In genomic region chr3:47163990-47164848, GRCh38 we compare ENCODE assay signal across 1 cellular context.
TF ChIP-seq lines count a peak whose summit lies in the region.

Gene SETD2, minus strand, starts transcription at chr3:47164113. Its CDS starts 189 bp downstream, at chr3:47163924.

TF ChIP-seq in HepG2, 621 proteins besides CTCF, POLR2A, EP300 and RAD21 (continued from another document and continues in another):
- TF ChIP-seq, protein P1, sequence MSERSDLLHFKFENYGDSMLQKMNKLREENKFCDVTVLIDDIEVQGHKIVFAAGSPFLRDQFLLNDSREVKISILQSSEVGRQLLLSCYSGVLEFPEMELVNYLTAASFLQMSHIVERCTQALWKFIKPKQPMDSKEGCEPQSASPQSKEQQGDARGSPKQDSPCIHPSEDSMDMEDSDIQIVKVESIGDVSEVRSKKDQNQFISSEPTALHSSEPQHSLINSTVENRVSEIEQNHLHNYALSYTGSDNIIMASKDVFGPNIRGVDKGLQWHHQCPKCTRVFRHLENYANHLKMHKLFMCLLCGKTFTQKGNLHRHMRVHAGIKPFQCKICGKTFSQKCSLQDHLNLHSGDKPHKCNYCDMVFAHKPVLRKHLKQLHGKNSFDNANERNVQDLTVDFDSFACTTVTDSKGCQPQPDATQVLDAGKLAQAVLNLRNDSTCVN (CRISPR knock-in tag; IDR thresholded peaks at IDR 0.05; ENCODE audit: borderline replicate concordance): 0 out of 2 replicates have a peak, but pooled peaks have one; percentile 44
- no peak for TF ChIP-seq HOMEZ (CRISPR knock-in tag; IDR thresholded peaks at IDR 0.05; ENCODE audit: low read depth)
- TF ChIP-seq BRCA1 (CRISPR knock-in tag; IDR thresholded peaks at IDR 0.05): no peak
- TF ChIP-seq E2F1 (CRISPR knock-in tag; IDR thresholded peaks at IDR 0.05): peak; percentile 52; the same call in 1 of the 2 replicates
- TF ChIP-seq, protein P2, sequence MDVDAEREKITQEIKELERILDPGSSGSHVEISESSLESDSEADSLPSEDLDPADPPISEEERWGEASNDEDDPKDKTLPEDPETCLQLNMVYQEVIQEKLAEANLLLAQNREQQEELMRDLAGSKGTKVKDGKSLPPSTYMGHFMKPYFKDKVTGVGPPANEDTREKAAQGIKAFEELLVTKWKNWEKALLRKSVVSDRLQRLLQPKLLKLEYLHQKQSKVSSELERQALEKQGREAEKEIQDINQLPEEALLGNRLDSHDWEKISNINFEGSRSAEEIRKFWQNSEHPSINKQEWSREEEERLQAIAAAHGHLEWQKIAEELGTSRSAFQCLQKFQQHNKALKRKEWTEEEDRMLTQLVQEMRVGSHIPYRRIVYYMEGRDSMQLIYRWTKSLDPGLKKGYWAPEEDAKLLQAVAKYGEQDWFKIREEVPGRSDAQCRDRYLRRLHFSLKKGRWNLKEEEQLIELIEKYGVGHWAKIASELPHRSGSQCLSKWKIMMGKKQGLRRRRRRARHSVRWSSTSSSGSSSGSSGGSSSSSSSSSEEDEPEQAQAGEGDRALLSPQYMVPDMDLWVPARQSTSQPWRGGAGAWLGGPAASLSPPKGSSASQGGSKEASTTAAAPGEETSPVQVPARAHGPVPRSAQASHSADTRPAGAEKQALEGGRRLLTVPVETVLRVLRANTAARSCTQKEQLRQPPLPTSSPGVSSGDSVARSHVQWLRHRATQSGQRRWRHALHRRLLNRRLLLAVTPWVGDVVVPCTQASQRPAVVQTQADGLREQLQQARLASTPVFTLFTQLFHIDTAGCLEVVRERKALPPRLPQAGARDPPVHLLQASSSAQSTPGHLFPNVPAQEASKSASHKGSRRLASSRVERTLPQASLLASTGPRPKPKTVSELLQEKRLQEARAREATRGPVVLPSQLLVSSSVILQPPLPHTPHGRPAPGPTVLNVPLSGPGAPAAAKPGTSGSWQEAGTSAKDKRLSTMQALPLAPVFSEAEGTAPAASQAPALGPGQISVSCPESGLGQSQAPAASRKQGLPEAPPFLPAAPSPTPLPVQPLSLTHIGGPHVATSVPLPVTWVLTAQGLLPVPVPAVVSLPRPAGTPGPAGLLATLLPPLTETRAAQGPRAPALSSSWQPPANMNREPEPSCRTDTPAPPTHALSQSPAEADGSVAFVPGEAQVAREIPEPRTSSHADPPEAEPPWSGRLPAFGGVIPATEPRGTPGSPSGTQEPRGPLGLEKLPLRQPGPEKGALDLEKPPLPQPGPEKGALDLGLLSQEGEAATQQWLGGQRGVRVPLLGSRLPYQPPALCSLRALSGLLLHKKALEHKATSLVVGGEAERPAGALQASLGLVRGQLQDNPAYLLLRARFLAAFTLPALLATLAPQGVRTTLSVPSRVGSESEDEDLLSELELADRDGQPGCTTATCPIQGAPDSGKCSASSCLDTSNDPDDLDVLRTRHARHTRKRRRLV (CRISPR knock-in tag; IDR thresholded peaks at IDR 0.05): no peak
- 0 out of 2 replicates have a peak, but pooled peaks have one; percentile 30 for TF ChIP-seq MLLT10 (CRISPR knock-in tag; IDR thresholded peaks at IDR 0.05)
- peak; percentile 37; the same call in 1 of the 2 replicates for TF ChIP-seq ZBTB4 (CRISPR knock-in tag; IDR thresholded peaks at IDR 0.05; ENCODE audit: borderline replicate concordance)
- peak; percentile 40 for TF ChIP-seq POLR2AphosphoS5 (IDR thresholded peaks at IDR 0.05; ENCODE audit: low read depth, low read length)
- TF ChIP-seq ZNF564 (CRISPR knock-in tag; IDR thresholded peaks at IDR 0.05): peak; percentile 82
- TF ChIP-seq EED (CRISPR knock-in tag; IDR thresholded peaks at IDR 0.05): no peak
- TF ChIP-seq ZBTB1 (CRISPR knock-in tag; IDR thresholded peaks at IDR 0.05; ENCODE audit: borderline replicate concordance): no peak
- no peak for TF ChIP-seq GPN1 (CRISPR knock-in tag; IDR thresholded peaks at IDR 0.05; ENCODE audit: borderline replicate concordance)
- peak; percentile 62 for TF ChIP-seq XRCC5 (optimal IDR thresholded peaks at IDR 0.05; ENCODE audit: low read length)
- TF ChIP-seq GTF3A (CRISPR knock-in tag; conservative IDR thresholded peaks at IDR 0.05): no peak; the same call in 1 of the 2 replicates
- TF ChIP-seq KAT2B (IDR thresholded peaks at IDR 0.05; ENCODE audit: borderline replicate concordance, low read depth, low read length): no peak
- peak; percentile 87 for TF ChIP-seq RBM39 (IDR thresholded peaks at IDR 0.05; ENCODE audit: low read depth, low read length, poor library complexity, severe bottlenecking)
- TF ChIP-seq AKAP8 (CRISPR knock-in tag; IDR thresholded peaks at IDR 0.05): peak; percentile 53; the same call in 1 of the 2 replicates
- TF ChIP-seq, protein P3, sequence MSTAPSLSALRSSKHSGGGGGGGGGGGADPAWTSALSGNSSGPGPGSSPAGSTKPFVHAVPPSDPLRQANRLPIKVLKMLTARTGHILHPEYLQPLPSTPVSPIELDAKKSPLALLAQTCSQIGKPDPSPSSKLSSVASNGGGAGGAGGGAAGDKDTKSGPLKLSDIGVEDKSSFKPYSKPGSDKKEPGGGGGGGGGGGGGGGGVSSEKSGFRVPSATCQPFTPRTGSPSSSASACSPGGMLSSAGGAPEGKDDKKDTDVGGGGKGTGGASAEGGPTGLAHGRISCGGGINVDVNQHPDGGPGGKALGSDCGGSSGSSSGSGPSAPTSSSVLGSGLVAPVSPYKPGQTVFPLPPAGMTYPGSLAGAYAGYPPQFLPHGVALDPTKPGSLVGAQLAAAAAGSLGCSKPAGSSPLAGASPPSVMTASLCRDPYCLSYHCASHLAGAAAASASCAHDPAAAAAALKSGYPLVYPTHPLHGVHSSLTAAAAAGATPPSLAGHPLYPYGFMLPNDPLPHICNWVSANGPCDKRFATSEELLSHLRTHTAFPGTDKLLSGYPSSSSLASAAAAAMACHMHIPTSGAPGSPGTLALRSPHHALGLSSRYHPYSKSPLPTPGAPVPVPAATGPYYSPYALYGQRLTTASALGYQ (CRISPR knock-in tag; IDR thresholded peaks at IDR 0.05): no peak
- no peak for TF ChIP-seq HHEX (CRISPR knock-in tag; IDR thresholded peaks at IDR 0.05)
- no peak for TF ChIP-seq ZNF260 (CRISPR knock-in tag; IDR thresholded peaks at IDR 0.05; ENCODE audit: borderline replicate concordance, low read depth)
- peak; percentile 28 for TF ChIP-seq AGO1 (IDR thresholded peaks at IDR 0.05; ENCODE audit: low read depth, low read length, poor library complexity, severe bottlenecking)
- no peak for TF ChIP-seq ZNF17 (CRISPR knock-in tag; IDR thresholded peaks at IDR 0.05)
- no peak for TF ChIP-seq NFKB2 (CRISPR knock-in tag; IDR thresholded peaks at IDR 0.05; ENCODE audit: borderline replicate concordance)
- TF ChIP-seq SUZ12 (IDR thresholded peaks at IDR 0.05; ENCODE audit: low read depth, low read length): no peak
- TF ChIP-seq, protein P4, sequence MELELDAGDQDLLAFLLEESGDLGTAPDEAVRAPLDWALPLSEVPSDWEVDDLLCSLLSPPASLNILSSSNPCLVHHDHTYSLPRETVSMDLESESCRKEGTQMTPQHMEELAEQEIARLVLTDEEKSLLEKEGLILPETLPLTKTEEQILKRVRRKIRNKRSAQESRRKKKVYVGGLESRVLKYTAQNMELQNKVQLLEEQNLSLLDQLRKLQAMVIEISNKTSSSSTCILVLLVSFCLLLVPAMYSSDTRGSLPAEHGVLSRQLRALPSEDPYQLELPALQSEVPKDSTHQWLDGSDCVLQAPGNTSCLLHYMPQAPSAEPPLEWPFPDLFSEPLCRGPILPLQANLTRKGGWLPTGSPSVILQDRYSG (CRISPR knock-in tag; IDR thresholded peaks at IDR 0.05): no peak
- no peak for TF ChIP-seq JUND (CRISPR knock-in tag; IDR thresholded peaks at IDR 0.05)
- TF ChIP-seq JUNB (CRISPR knock-in tag; IDR thresholded peaks at IDR 0.05; ENCODE audit: borderline replicate concordance): no peak
- TF ChIP-seq PAX8 (CRISPR knock-in tag; IDR thresholded peaks at IDR 0.05; ENCODE audit: borderline replicate concordance): 0 out of 2 replicates have a peak, but pooled peaks have one; percentile 49
- TF ChIP-seq ZNF138 (CRISPR knock-in tag; IDR thresholded peaks at IDR 0.05; ENCODE audit: low read depth): no peak
- peak; percentile 77; the same call in 1 of the 2 replicates for TF ChIP-seq ZNF878 (CRISPR knock-in tag; IDR thresholded peaks at IDR 0.05)
- no peak for TF ChIP-seq ZNF816 (CRISPR knock-in tag; IDR thresholded peaks at IDR 0.05; ENCODE audit: borderline replicate concordance)
- peak; percentile 73; the same call in 1 of the 2 replicates for TF ChIP-seq MAF1 (CRISPR knock-in tag; IDR thresholded peaks at IDR 0.05; ENCODE audit: borderline replicate concordance)
- TF ChIP-seq SKI (IDR thresholded peaks at IDR 0.05; ENCODE audit: partially characterized antibody): peak; percentile 54
- TF ChIP-seq ZNF12 (CRISPR knock-in tag; IDR thresholded peaks at IDR 0.05): no peak
- peak; percentile 61; the same call in 1 of the 2 replicates for TF ChIP-seq ZBTB7B (CRISPR knock-in tag; IDR thresholded peaks at IDR 0.05)
- no peak for TF ChIP-seq ZNF570 (CRISPR knock-in tag; IDR thresholded peaks at IDR 0.05; ENCODE audit: borderline replicate concordance)
- no peak for TF ChIP-seq GLMP (CRISPR knock-in tag; IDR thresholded peaks at IDR 0.05; ENCODE audit: borderline replicate concordance)
- TF ChIP-seq MBNL3 (CRISPR knock-in tag; conservative IDR thresholded peaks at IDR 0.05): no peak
- no peak for TF ChIP-seq ZHX1 (CRISPR knock-in tag; IDR thresholded peaks at IDR 0.05; ENCODE audit: low read depth)
- no peak; the same call in 1 of the 2 replicates for TF ChIP-seq NR2F6 (IDR thresholded peaks at IDR 0.05)
- peak; percentile 58 for TF ChIP-seq NR2F6 (CRISPR knock-in tag; IDR thresholded peaks at IDR 0.05)
- TF ChIP-seq NBN (conservative IDR thresholded peaks at IDR 0.05): no peak
- no peak for TF ChIP-seq ZFP36L2 (CRISPR knock-in tag; IDR thresholded peaks at IDR 0.05)
